Comparison of ENCODE assay signal across 15 cellular contexts in the genomic region with DNA sequence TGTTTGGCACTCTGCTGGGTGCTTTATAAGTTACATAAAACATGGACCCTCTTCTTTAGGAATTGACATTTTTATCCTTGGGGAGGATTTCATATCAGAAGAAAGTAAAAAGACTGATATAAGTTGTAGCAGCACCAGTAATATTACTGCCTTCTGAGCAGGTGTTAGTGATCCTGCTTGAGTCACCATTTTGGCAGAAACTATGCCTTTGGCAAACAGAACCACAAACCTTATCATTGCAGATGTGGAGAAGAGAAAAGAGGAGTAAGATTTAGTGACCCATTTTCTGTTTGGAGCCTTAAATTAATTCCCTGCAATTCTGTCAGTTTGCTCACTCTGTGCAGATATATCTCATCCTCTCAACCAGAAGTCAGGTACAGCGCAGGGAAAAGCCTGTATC. TPM values are rescaled to one million over a fixed set of nuclear protein-coding genes. Genes with fewer than 3 reads are reported as not detected.
A peak's percentile ranks its signal among the peaks of the same experiment; 100 is the strongest.
DNase-seq lines count a peak whose midpoint lies in the region; ATAC-seq and TF ChIP-seq lines count a peak whose summit lies in the region.
"Had no signal": no experiment of that assay in that cellular context is flagged by ENCODE, and none has a peak within 500 bp of the region (broad histone marks: within the 10 kb centered on the region; RNA-seq: fewer than 3 reads in every experiment).

No MANE protein-coding gene starts in this region.

- H3K4me3 ChIP-seq in fibroblast of mammary gland (ENCODE audit: control insufficient read depth, low read depth, low read length), result no peak overlapping the region
- no peak overlapping the region for H3K4me3 ChIP-seq in uterus

- H3K27me3 ChIP-seq in uterus, result no peaks in the 10 kb centered on the region

- no peak for DNase-seq in activated CD4-positive, alpha-beta memory T cell treated with anti-CD3 and anti-CD28 coated beads for 36 hours
- DNase-seq in activated CD4-positive, alpha-beta memory T cell treated with anti-CD3 and anti-CD28 coated beads, Interleukin-2, amount 10 ng/mL, durations not matched to agents 7 days and 5 days, result no peak
- DNase-seq in natural killer cell (no peak), fibroblast of mammary gland (ENCODE audit: low read depth) (peak; percentile 36), uterus (peak; percentile 24 to 61), KG1 (lab: John Stamatoyannopoulos, UW) (no peak), hepatic stellate cell (ENCODE audit: low spot score) (no peak)
- no peak for DNase-seq in natural killer cell treated with Interleukin-12 subunit alpha and Interleukin-12 subunit beta and Interleukin-15 and Interleukin-18, amount 100 ng/mL, for 72 hours (ENCODE audit: low spot score)
- DNase-seq: DMS53, Karpas-422, NCI-H1105 treated with DMSO at 0.1 percent for 48 hours, NCI-H187, NCI-H2171, NCI-H510A treated with DMSO at 0.1 percent for 48 hours had no signal

- no peaks in the 10 kb centered on the region for H3K9me3 ChIP-seq in uterus

- no peak for ATAC-seq in natural killer cell
- no peak for ATAC-seq in natural killer cell treated with Interleukin-12 subunit alpha and Interleukin-12 subunit beta and Interleukin-15 and Interleukin-18, amount 100 ng/mL, for 72 hours

- no peaks in the 10 kb centered on the region for H3K36me3 ChIP-seq in uterus

- CTCF ChIA-PET in activated CD4-positive, alpha-beta memory T cell treated with anti-CD3 and anti-CD28 coated beads for 36 hours (lab: Charles Lee), result no interaction called here
- CTCF ChIA-PET in activated CD4-positive, alpha-beta memory T cell treated with anti-CD3 and anti-CD28 coated beads, Interleukin-2, amount 10 ng/mL, durations not matched to agents 7 days and 5 days (lab: Charles Lee), result no interaction called here

- H3K9me3 Mint-ChIP-seq in activated CD4-positive, alpha-beta memory T cell treated with anti-CD3 and anti-CD28 coated beads for 36 hours, result peaks cover 4% of the 10 kb centered on the region
- no peaks in the 10 kb centered on the region for H3K9me3 Mint-ChIP-seq in activated CD4-positive, alpha-beta memory T cell treated with anti-CD3 and anti-CD28 coated beads, Interleukin-2, amount 10 ng/mL, durations not matched to agents 7 days and 5 days
- H3K9me3 Mint-ChIP-seq in natural killer cell, result no peaks in the 10 kb centered on the region
- H3K9me3 Mint-ChIP-seq in natural killer cell treated with Interleukin-12 subunit alpha and Interleukin-12 subunit beta and Interleukin-15 and Interleukin-18, amount 100 ng/mL, for 72 hours, result no peaks in the 10 kb centered on the region

- H3K36me3 Mint-ChIP-seq in activated CD4-positive, alpha-beta memory T cell treated with anti-CD3 and anti-CD28 coated beads for 36 hours, result peaks cover 73% of the 10 kb centered on the region
- peaks cover 76% of the 10 kb centered on the region for H3K36me3 Mint-ChIP-seq in activated CD4-positive, alpha-beta memory T cell treated with anti-CD3 and anti-CD28 coated beads, Interleukin-2, amount 10 ng/mL, durations not matched to agents 7 days and 5 days (ENCODE audit: low read depth)
- peaks cover 70% of the 10 kb centered on the region for H3K36me3 Mint-ChIP-seq in natural killer cell
- peaks cover 64% of the 10 kb centered on the region for H3K36me3 Mint-ChIP-seq in natural killer cell treated with Interleukin-12 subunit alpha and Interleukin-12 subunit beta and Interleukin-15 and Interleukin-18, amount 100 ng/mL, for 72 hours

- intact Hi-C loops in activated CD4-positive, alpha-beta memory T cell treated with anti-CD3 and anti-CD28 coated beads for 36 hours (cut with micrococcal nuclease), result no loop called here
- intact Hi-C loops in natural killer cell (cut with micrococcal nuclease) (no loop called here), uterus (cut with DNase I; ENCODE audit: low total_unique reads) (no loop called here)

- peaks cover 0 to 19% of the 10 kb centered on the region in 2 donors for H3K4me1 ChIP-seq in uterus

- H3K27me3 Mint-ChIP-seq in activated CD4-positive, alpha-beta memory T cell treated with anti-CD3 and anti-CD28 coated beads for 36 hours, result no peaks in the 10 kb centered on the region
- H3K27me3 Mint-ChIP-seq in activated CD4-positive, alpha-beta memory T cell treated with anti-CD3 and anti-CD28 coated beads, Interleukin-2, amount 10 ng/mL, durations not matched to agents 7 days and 5 days, result no peaks in the 10 kb centered on the region
- no peaks in the 10 kb centered on the region for H3K27me3 Mint-ChIP-seq in natural killer cell (ENCODE audit: low read depth in 2 of 2)
- no peaks in the 10 kb centered on the region for H3K27me3 Mint-ChIP-seq in natural killer cell treated with Interleukin-12 subunit alpha and Interleukin-12 subunit beta and Interleukin-15 and Interleukin-18, amount 100 ng/mL, for 72 hours

- no peak for TF ChIP-seq CTCF in natural killer cell (IDR thresholded peaks at IDR 0.05)
- no peak for TF ChIP-seq CTCF in fibroblast of mammary gland (conservative IDR thresholded peaks at IDR 0.05; ENCODE audit: control insufficient read depth, insufficient read depth, low read depth, low read length)
- no peak for TF ChIP-seq CTCF in uterus (IDR thresholded peaks at IDR 0.05)

- no peak overlapping the region for H3K4me3 Mint-ChIP-seq in activated CD4-positive, alpha-beta memory T cell treated with anti-CD3 and anti-CD28 coated beads for 36 hours
- H3K4me3 Mint-ChIP-seq in activated CD4-positive, alpha-beta memory T cell treated with anti-CD3 and anti-CD28 coated beads, Interleukin-2, amount 10 ng/mL, durations not matched to agents 7 days and 5 days, result no peak overlapping the region
- no peak overlapping the region for H3K4me3 Mint-ChIP-seq in natural killer cell
- H3K4me3 Mint-ChIP-seq in natural killer cell treated with Interleukin-12 subunit alpha and Interleukin-12 subunit beta and Interleukin-15 and Interleukin-18, amount 100 ng/mL, for 72 hours, result no peak overlapping the region

- H3K27ac Mint-ChIP-seq in activated CD4-positive, alpha-beta memory T cell treated with anti-CD3 and anti-CD28 coated beads for 36 hours, result peak overlapping the region; percentile 13
- no peak overlapping the region for H3K27ac Mint-ChIP-seq in activated CD4-positive, alpha-beta memory T cell treated with anti-CD3 and anti-CD28 coated beads, Interleukin-2, amount 10 ng/mL, durations not matched to agents 7 days and 5 days
- H3K27ac Mint-ChIP-seq in natural killer cell, result peak overlapping the region; percentile 24 to 59
- H3K27ac Mint-ChIP-seq in natural killer cell treated with Interleukin-12 subunit alpha and Interleukin-12 subunit beta and Interleukin-15 and Interleukin-18, amount 100 ng/mL, for 72 hours, result peak overlapping the region in 1 of 2 donors; percentile 20

- TF ChIP-seq POLR2A in uterus (IDR thresholded peaks at IDR 0.05), result no peak

- H3K4me1 Mint-ChIP-seq in activated CD4-positive, alpha-beta memory T cell treated with anti-CD3 and anti-CD28 coated beads for 36 hours (ENCODE audit: low read depth), result no peaks in the 10 kb centered on the region
- H3K4me1 Mint-ChIP-seq in activated CD4-positive, alpha-beta memory T cell treated with anti-CD3 and anti-CD28 coated beads, Interleukin-2, amount 10 ng/mL, durations not matched to agents 7 days and 5 days, result peaks cover 4% of the 10 kb centered on the region
- H3K4me1 Mint-ChIP-seq in natural killer cell, result peaks cover 10 to 16% of the 10 kb centered on the region in 2 donors
- H3K4me1 Mint-ChIP-seq in natural killer cell treated with Interleukin-12 subunit alpha and Interleukin-12 subunit beta and Interleukin-15 and Interleukin-18, amount 100 ng/mL, for 72 hours (ENCODE audit: low read depth in 2 of 2), result peaks cover 8 to 13% of the 10 kb centered on the region in 2 donors

- H3K27ac ChIP-seq in uterus, result peak overlapping the region; percentile 27 to 28
- H3K27ac ChIP-seq: C4-2B had no signal

- POLR2A ChIA-PET in activated CD4-positive, alpha-beta memory T cell treated with anti-CD3 and anti-CD28 coated beads for 36 hours (lab: Charles Lee), result no interaction called here
- POLR2A ChIA-PET in activated CD4-positive, alpha-beta memory T cell treated with anti-CD3 and anti-CD28 coated beads, Interleukin-2, amount 10 ng/mL, durations not matched to agents 7 days and 5 days (lab: Charles Lee), result interaction anchor here (1.3 kb wide), 1 partner anchor 23 kb away, joined by 5 read pairs; a partner anchor contains a TSS

RNA-seq across cellular contexts. Expression of a gene that starts 23.0 kb away (rescaled TPM):
- total RNA-seq in activated CD4-positive, alpha-beta memory T cell treated with anti-CD3 and anti-CD28 coated beads for 36 hours, result 10 to 100 TPM; 65.2 to 68.7 TPM
- 10 to 100 TPM; 54.2 to 56.5 TPM for total RNA-seq in activated CD4-positive, alpha-beta memory T cell treated with anti-CD3 and anti-CD28 coated beads, Interleukin-2, amount 10 ng/mL, durations not matched to agents 7 days and 5 days
- total RNA-seq in natural killer cell (100 to 1,000 TPM; 111 to 118 (median 113) TPM), uterus (10 to 100 TPM; 48.8 to 93.7 (median 58.2) TPM)
- total RNA-seq in natural killer cell treated with Interleukin-12 subunit alpha and Interleukin-12 subunit beta and Interleukin-15 and Interleukin-18, amount 100 ng/mL, for 72 hours, result 10 to 100 TPM; 71.6 to 74.1 TPM

RNA-seq across cellular contexts. Expression of a gene that starts 40.2 kb away (rescaled TPM):
- 1 to 10 TPM; 1.1 to 1.4 TPM for total RNA-seq in activated CD4-positive, alpha-beta memory T cell treated with anti-CD3 and anti-CD28 coated beads for 36 hours
- 1 to 10 TPM; 1.8 to 2.1 TPM for total RNA-seq in activated CD4-positive, alpha-beta memory T cell treated with anti-CD3 and anti-CD28 coated beads, Interleukin-2, amount 10 ng/mL, durations not matched to agents 7 days and 5 days
- total RNA-seq in natural killer cell (1 to 10 TPM; 2.5 to 4.8 (median 3.1) TPM), uterus (1 to 10 TPM in 3 of 4 donors, under 1 TPM in 1; 0.29 to 10.0 (median 4.9) TPM)
- 1 to 10 TPM; 2.7 to 3.8 TPM for total RNA-seq in natural killer cell treated with Interleukin-12 subunit alpha and Interleukin-12 subunit beta and Interleukin-15 and Interleukin-18, amount 100 ng/mL, for 72 hours

RNA-seq across cellular contexts. Expression of a gene that starts 40.4 kb away (rescaled TPM):
- 10 to 100 TPM; 18.7 to 19.3 TPM for total RNA-seq in activated CD4-positive, alpha-beta memory T cell treated with anti-CD3 and anti-CD28 coated beads for 36 hours
- total RNA-seq in activated CD4-positive, alpha-beta memory T cell treated with anti-CD3 and anti-CD28 coated beads, Interleukin-2, amount 10 ng/mL, durations not matched to agents 7 days and 5 days, result 10 to 100 TPM; 13.2 to 15.5 TPM
- total RNA-seq in natural killer cell (10 to 100 TPM; 20.8 to 24.0 (median 21.7) TPM), uterus (100 to 1,000 TPM in 1 of 4 donors, 10 to 100 TPM in 3; 18.5 to 103 (median 30.0) TPM)
- 10 to 100 TPM; 20.0 to 23.5 TPM for total RNA-seq in natural killer cell treated with Interleukin-12 subunit alpha and Interleukin-12 subunit beta and Interleukin-15 and Interleukin-18, amount 100 ng/mL, for 72 hours

RNA-seq across cellular contexts. Expression of a gene that starts 58.0 kb away (rescaled TPM):
- total RNA-seq in activated CD4-positive, alpha-beta memory T cell treated with anti-CD3 and anti-CD28 coated beads for 36 hours, result 10 to 100 TPM in 1 of 2 experiments, 1 to 10 TPM in 1; 9.9 to 10.3 TPM
- total RNA-seq in activated CD4-positive, alpha-beta memory T cell treated with anti-CD3 and anti-CD28 coated beads, Interleukin-2, amount 10 ng/mL, durations not matched to agents 7 days and 5 days, result 1 to 10 TPM; 2.3 to 2.8 TPM
- total RNA-seq in natural killer cell, result 1 to 10 TPM in 2 of 3 donors, under 1 TPM in 1; 0.48 to 1.5 (median 1.5) TPM
- 1 to 10 TPM; 2.8 to 4.6 TPM for total RNA-seq in natural killer cell treated with Interleukin-12 subunit alpha and Interleukin-12 subunit beta and Interleukin-15 and Interleukin-18, amount 100 ng/mL, for 72 hours
- 10 to 100 TPM in 2 of 4 donors, 1 to 10 TPM in 1, under 1 TPM in 1; 0.59 to 19.0 (median 11.0) TPM for total RNA-seq in uterus

Comparison
In these comparisons a context has a peak if more than half of its experiments do, and no peak if none do; other contexts are left out.
1. DNase-seq: peak in fibroblast of mammary gland (single experiment) and uterus (2 of 2); none in activated CD4-positive, alpha-beta memory T cell treated with anti-CD3 and anti-CD28 coated beads for 36 hours (single experiment), activated CD4-positive, alpha-beta memory T cell treated with anti-CD3 and anti-CD28 coated beads, Interleukin-2, amount 10 ng/mL, durations not matched to agents 7 days and 5 days (single experiment), natural killer cell (single experiment), natural killer cell treated with Interleukin-12 subunit alpha and Interleukin-12 subunit beta and Interleukin-15 and Interleukin-18, amount 100 ng/mL, for 72 hours (single experiment), KG1 (single experiment) and hepatic stellate cell (single experiment).